ENCODE assay signal across 1 cellular context in the genomic region with DNA sequence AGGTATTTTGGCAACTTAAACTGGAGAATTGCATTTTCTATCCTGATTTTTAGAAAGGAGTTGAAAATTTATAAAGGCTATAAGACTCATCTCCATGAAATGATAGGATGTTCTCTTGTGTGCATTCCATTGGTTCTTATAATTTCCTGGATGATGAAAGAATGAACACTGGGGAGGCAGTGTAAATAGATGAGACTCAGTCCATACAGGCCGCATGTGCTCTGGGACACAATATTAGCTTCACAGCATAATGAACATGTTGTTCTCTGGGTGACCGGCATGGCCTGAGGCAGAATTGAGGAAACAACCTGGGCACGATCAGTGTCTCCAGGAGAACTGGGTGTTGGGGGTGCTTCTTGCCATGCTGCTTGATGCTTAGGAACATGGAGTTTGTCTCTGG.
TF ChIP-seq lines count a peak whose summit lies in the region.

No MANE protein-coding gene starts in this region.

TF ChIP-seq in endothelial cell of umbilical vein, 7 proteins besides CTCF, POLR2A, EP300 and RAD21:
- TF ChIP-seq EZH2 (IDR thresholded peaks at IDR 0.05; ENCODE audit: borderline replicate concordance, low read depth, low read length, severe bottlenecking) (no peak), POLR2AphosphoS5 (IDR thresholded peaks at IDR 0.05; ENCODE audit: insufficient read depth, low read depth, low read length) (no peak), FOS (IDR thresholded peaks at IDR 0.05; ENCODE audit: borderline replicate concordance, insufficient read depth, low read length) (no peak), MYC (IDR thresholded peaks at IDR 0.05; ENCODE audit: low read depth, low read length) (no peak), JUN (IDR thresholded peaks at IDR 0.05; ENCODE audit: borderline replicate concordance, insufficient read depth, insufficient read length, low read depth) (no peak), GATA2 (IDR thresholded peaks at IDR 0.05; ENCODE audit: insufficient read depth, insufficient read length, low read depth, low read length) (no peak), MAX (IDR thresholded peaks at IDR 0.05; ENCODE audit: insufficient read depth, insufficient read length) (no peak)
